Comparison of ENCODE assay signal across 21 cellular contexts in genomic region chrX:116827063-116827462, GRCh38.
DNase-seq lines count a peak whose midpoint lies in the region; ATAC-seq, FAIRE-seq and TF ChIP-seq lines count a peak whose summit lies in the region.
"Had no signal": no experiment of that assay in that cellular context is flagged by ENCODE, and none has a peak within 500 bp of the region (broad histone marks: within the 10 kb centered on the region; RNA-seq: fewer than 3 reads in every experiment).

No MANE protein-coding gene starts in this region.

- H3K4me1 ChIP-seq in A549 = no peaks in the 10 kb centered on the region
- no peaks in the 10 kb centered on the region for H3K4me1 ChIP-seq in astrocyte (ENCODE audit: insufficient read depth, low read length)
- no peaks in the 10 kb centered on the region for H3K4me1 ChIP-seq in pancreas
- no peaks in the 10 kb centered on the region for H3K4me1 ChIP-seq in ovary (ENCODE audit: insufficient read depth)
- no peaks in the 10 kb centered on the region for H3K4me1 ChIP-seq in aorta (ENCODE audit: control insufficient read depth in 1 of 2, insufficient read depth in 2 of 2, low read length in 2 of 2)
- H3K4me1 ChIP-seq: BE2C, BLaER1 had no signal

- no peak for TF ChIP-seq RAD21 in A549 (conservative IDR thresholded peaks at IDR 0.05 in 1 of 2, IDR thresholded peaks at IDR 0.05 in 1 of 2)

- DNase-seq in A549 (ENCODE audit: low read depth in 1 of 2, low spot score in 1 of 2) (no peak), astrocyte (ENCODE audit: low read depth) (no peak), left colon (no peak), pancreas (no peak), ovary (no peak), aorta (no peak)
- DNase-seq: ACHN; BE2C; C1 segment of cervical spinal cord; CD4-positive, alpha-beta memory T cell; CD4-positive, CD25-positive, alpha-beta regulatory T cell; CD8-positive, alpha-beta memory T cell; COR-L47; DMS79 treated with DMSO at 0.1 percent for 48 hours; GF-D8 had no signal

- H3K4me2 ChIP-seq in A549 (no peak overlapping the region), astrocyte (ENCODE audit: low read length) (no peak overlapping the region)
- H3K4me2 ChIP-seq: BLaER1 had no signal

- ATAC-seq in A549 (no peak), left colon (peak; percentile 80), pancreas (no peak), aorta (ENCODE audit: low FRiP score) (no peak), GM18861 (IDR thresholded peaks at IDR 0.05; ENCODE audit: unreplicated experiment) (no peak)

- H3K4me3 Mint-ChIP-seq in astrocyte (ENCODE audit: unreplicated experiment) = no peak overlapping the region
- H3K4me3 Mint-ChIP-seq: CD14-positive monocyte; CD4-positive, alpha-beta memory T cell; CD4-positive, CD25-positive, alpha-beta regulatory T cell; CD8-positive, alpha-beta memory T cell had no signal

- H3K79me2 ChIP-seq in astrocyte (ENCODE audit: insufficient read depth, low read length) = no peaks in the 10 kb centered on the region

- H3K4me3 ChIP-seq in A549 (no peak overlapping the region), astrocyte (ENCODE audit: insufficient read depth, low read depth, low read length) (no peak overlapping the region), pancreas (no peak overlapping the region), ovary (no peak overlapping the region), aorta (ENCODE audit: low read length in 2 of 2) (no peak overlapping the region)
- H3K4me3 ChIP-seq: BLaER1 had no signal

- H3K4me1 Mint-ChIP-seq in astrocyte (ENCODE audit: low read depth, unreplicated experiment) = no peaks in the 10 kb centered on the region
- H3K4me1 Mint-ChIP-seq: CD14-positive monocyte; CD4-positive, alpha-beta memory T cell; CD4-positive, CD25-positive, alpha-beta regulatory T cell; CD8-positive, alpha-beta memory T cell had no signal

- intact Hi-C loops in left colon (cut with DNase I, micrococcal nuclease) = no loop called here
- intact Hi-C loops in pancreas (cut with DNase I) = no loop called here
- intact Hi-C loops in ovary (cut with DNase I) = no loop called here
- intact Hi-C loops in aorta (cut with DNase I) = no loop called here

- no peak overlapping the region for H3K9ac ChIP-seq in astrocyte (ENCODE audit: low read length)
- H3K9ac ChIP-seq: BLaER1 had no signal

- FAIRE-seq in A549 (lab: Jason Lieb, UNC) (peak; percentile 88), astrocyte (lab: Jason Lieb, UNC) (peak; percentile 71), pancreas (lab: Jason Lieb, UNC) (peak; percentile 85)
- FAIRE-seq: G401.6, GM12891 had no signal

- CTCF ChIA-PET in A549 (lab: Yijun Ruan, JAX) = no interaction called here

- POLR2A ChIA-PET in A549 (lab: Yijun Ruan, JAX) = no interaction called here

- no peaks in the 10 kb centered on the region for H3K9me3 ChIP-seq in A549
- H3K9me3 ChIP-seq in astrocyte (ENCODE audit: insufficient read depth, low read depth, low read length) = no peaks in the 10 kb centered on the region
- no peaks in the 10 kb centered on the region for H3K9me3 ChIP-seq in pancreas
- no peaks in the 10 kb centered on the region for H3K9me3 ChIP-seq in ovary
- no peaks in the 10 kb centered on the region for H3K9me3 ChIP-seq in aorta (ENCODE audit: control insufficient read depth, low read length)
- H3K9me3 ChIP-seq: BE2C, BLaER1 had no signal

- 9% methylated on average over 4 of the region's 4 CpGs for WGBS in A549 (ENCODE audit: missing lambda C conversion rate)
- WGBS in pancreas, 2 donors = 57 to 74% methylated on average over 4 of the region's 4 CpGs
- WGBS in ovary, 3 donors = 56 to 65% (median 57%) methylated on average over 4 of the region's 4 CpGs
- WGBS in aorta, 2 donors = 70 to 87% methylated on average over 4 of the region's 4 CpGs

- H3K27ac ChIP-seq in A549 = no peak overlapping the region
- no peak overlapping the region for H3K27ac ChIP-seq in astrocyte (ENCODE audit: low read depth, low read length)
- H3K27ac ChIP-seq in pancreas = no peak overlapping the region
- H3K27ac ChIP-seq in ovary = no peak overlapping the region
- H3K27ac ChIP-seq in aorta (ENCODE audit: low read depth in 1 of 2, low read length in 2 of 2) = no peak overlapping the region
- H3K27ac ChIP-seq: 22Rv1, BLaER1 had no signal

- no peaks in the 10 kb centered on the region for H3K36me3 ChIP-seq in astrocyte (ENCODE audit: insufficient read depth, low read length)
- no peaks in the 10 kb centered on the region for H3K36me3 ChIP-seq in pancreas
- H3K36me3 ChIP-seq in ovary = no peaks in the 10 kb centered on the region
- H3K36me3 ChIP-seq in aorta (ENCODE audit: control insufficient read depth in 1 of 2, insufficient read depth in 2 of 2, low read length in 1 of 2) = no peaks in the 10 kb centered on the region
- H3K36me3 ChIP-seq: BE2C, BLaER1 had no signal

- H3K27me3 ChIP-seq in astrocyte (ENCODE audit: insufficient read depth, low read length) (no peaks in the 10 kb centered on the region), pancreas (peaks cover 0 to 9% (median 2%) of the 10 kb centered on the region in 4 donors), ovary (no peaks in the 10 kb centered on the region), aorta (ENCODE audit: control insufficient read depth in 1 of 2, insufficient read depth in 2 of 2, low read length in 1 of 2) (no peaks in the 10 kb centered on the region)
- H3K27me3 ChIP-seq: BE2C had no signal

- H3K9me3 Mint-ChIP-seq in astrocyte (ENCODE audit: unreplicated experiment) = no peaks in the 10 kb centered on the region

- H2AFZ ChIP-seq in astrocyte (ENCODE audit: low read depth, low read length) = no peak overlapping the region

- H3K36me3 Mint-ChIP-seq in astrocyte (ENCODE audit: low read depth, unreplicated experiment) = no peaks in the 10 kb centered on the region
- H3K36me3 Mint-ChIP-seq: CD14-positive monocyte; CD4-positive, alpha-beta memory T cell; CD4-positive, CD25-positive, alpha-beta regulatory T cell; CD8-positive, alpha-beta memory T cell had no signal

- H3K27me3 Mint-ChIP-seq in astrocyte (ENCODE audit: low read depth, unreplicated experiment) = no peaks in the 10 kb centered on the region
- H3K27me3 Mint-ChIP-seq: CD4-positive, alpha-beta memory T cell; CD4-positive, CD25-positive, alpha-beta regulatory T cell; CD8-positive, alpha-beta memory T cell had no signal

- no peak for TF ChIP-seq CTCF in A549 (IDR thresholded peaks at IDR 0.05)
- TF ChIP-seq CTCF in astrocyte (IDR thresholded peaks at IDR 0.05; ENCODE audit: insufficient read depth, low read depth, low read length) = no peak
- TF ChIP-seq CTCF in pancreas (IDR thresholded peaks at IDR 0.05) = no peak
- TF ChIP-seq CTCF in ovary (IDR thresholded peaks at IDR 0.05) = no peak

- no peaks in the 10 kb centered on the region for H4K20me1 ChIP-seq in astrocyte (ENCODE audit: insufficient read depth, low read length)
- H4K20me1 ChIP-seq: BLaER1 had no signal

- TF ChIP-seq EP300 in A549 (IDR thresholded peaks at IDR 0.05) (no peak), ovary (IDR thresholded peaks at IDR 0.05) (no peak)

- no peak overlapping the region for H3K27ac Mint-ChIP-seq in astrocyte (ENCODE audit: unreplicated experiment)
- H3K27ac Mint-ChIP-seq: CD14-positive monocyte; CD4-positive, alpha-beta memory T cell; CD4-positive, CD25-positive, alpha-beta regulatory T cell; CD8-positive, alpha-beta memory T cell had no signal

- no peak for TF ChIP-seq POLR2A in A549 (IDR thresholded peaks at IDR 0.05; ENCODE audit: low read length)
- no peak for TF ChIP-seq POLR2A in ovary (IDR thresholded peaks at IDR 0.05)

TF ChIP-seq in A549, 52 proteins besides CTCF, POLR2A, EP300 and RAD21:
- TF ChIP-seq FOSB (CRISPR knock-in tag; IDR thresholded peaks at IDR 0.05) (no peak), GATA3 (IDR thresholded peaks at IDR 0.05; ENCODE audit: borderline replicate concordance) (no peak), ZC3H11A (IDR thresholded peaks at IDR 0.05) (no peak), CBX8 (IDR thresholded peaks at IDR 0.05) (no peak), ZSCAN20 (CRISPR knock-in tag; IDR thresholded peaks at IDR 0.05) (no peak)
